8 cellular contexts compared by ENCODE assay signal in the genomic region with DNA sequence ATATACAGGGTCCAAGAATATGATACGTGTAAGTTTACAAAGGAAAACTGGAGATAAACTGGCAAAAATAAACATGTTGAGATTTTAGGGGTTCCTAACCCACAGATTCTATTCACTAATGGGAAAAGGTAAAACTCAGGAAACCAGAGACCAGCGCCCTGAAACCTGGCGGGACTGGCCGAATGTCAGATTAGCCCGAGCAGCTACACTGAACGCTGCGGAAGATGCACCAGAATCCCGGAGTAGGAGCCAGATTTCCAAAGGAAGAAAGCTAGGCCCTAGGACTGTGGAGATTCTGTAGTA. TPM values are rescaled to one million over a fixed set of nuclear protein-coding genes. Genes with fewer than 3 reads are reported as not detected.
A peak's percentile ranks its signal among the peaks of the same experiment; 100 is the strongest.
DNase-seq lines count a peak whose midpoint lies in the region; ATAC-seq and TF ChIP-seq lines count a peak whose summit lies in the region.

No MANE protein-coding gene starts in this region.

- intact Hi-C loops in natural killer cell (cut with micrococcal nuclease) = loop anchor here (2.0 kb wide), 3 partner anchors 220 to 344 kb away; a partner anchor contains a TSS

- no peaks in the 10 kb centered on the region for H3K9me3 ChIP-seq in effector memory CD4-positive, alpha-beta T cell (ENCODE audit: control insufficient read depth, low read length)

- no peak for DNase-seq in Jurkat, Clone E6-1 (ENCODE audit: low read depth, low spot score)
- DNase-seq in effector memory CD4-positive, alpha-beta T cell = no peak
- DNase-seq in natural killer cell = no peak
- no peak for DNase-seq in SKM-1 (lab: John Stamatoyannopoulos, UW; ENCODE audit: unreplicated experiment)
- no peak for DNase-seq in COR-L47 (lab: John Stamatoyannopoulos, UW)
- DNase-seq in AG20443 (ENCODE audit: low spot score) = no peak

- peak overlapping the region; percentile 96 to 98 for H3K27ac Mint-ChIP-seq in natural killer cell

- H3K4me3 ChIP-seq in Jurkat, Clone E6-1 (ENCODE audit: low read length) = peak overlapping the region; percentile 89
- peak overlapping the region; percentile 79 for H3K4me3 ChIP-seq in effector memory CD4-positive, alpha-beta T cell (ENCODE audit: insufficient read depth, low read depth, low read length, poor library complexity, severe bottlenecking)

- H3K4me1 ChIP-seq in effector memory CD4-positive, alpha-beta T cell (ENCODE audit: control insufficient read depth, insufficient read depth, low read length, poor library complexity, severe bottlenecking) = peaks cover 7% of the 10 kb centered on the region

- H3K36me3 Mint-ChIP-seq in natural killer cell = no peaks in the 10 kb centered on the region

- peak overlapping the region; percentile 81 for H3K27ac ChIP-seq in C4-2B
- H3K27ac ChIP-seq in effector memory CD4-positive, alpha-beta T cell (ENCODE audit: insufficient read depth, low read length, poor library complexity, severe bottlenecking) = peak overlapping the region; percentile 92

- H3K4me1 Mint-ChIP-seq in natural killer cell = peaks cover 5 to 7% of the 10 kb centered on the region in 2 donors

- TF ChIP-seq CTCF in C4-2B (conservative IDR thresholded peaks at IDR 0.05) (no peak), natural killer cell (IDR thresholded peaks at IDR 0.05) (no peak)

- no peaks in the 10 kb centered on the region for H3K9me3 Mint-ChIP-seq in natural killer cell

- no peaks in the 10 kb centered on the region for H3K27me3 ChIP-seq in effector memory CD4-positive, alpha-beta T cell (replicated peaks; ENCODE audit: control insufficient read depth, insufficient read depth, low read length, poor library complexity, severe bottlenecking)

- ATAC-seq in GM21529 (IDR thresholded peaks at IDR 0.05; ENCODE audit: unreplicated experiment) = peak; percentile 28
- peak; percentile 11 to 20 (median 15) for ATAC-seq in natural killer cell

- H3K4me3 Mint-ChIP-seq in natural killer cell = peak overlapping the region; percentile 96

- H3K27me3 Mint-ChIP-seq in natural killer cell (ENCODE audit: low read depth in 2 of 2) = no peaks in the 10 kb centered on the region

- H3K36me3 ChIP-seq in effector memory CD4-positive, alpha-beta T cell (ENCODE audit: control insufficient read depth, insufficient read depth, low read length) = no peaks in the 10 kb centered on the region

RNA-seq across cellular contexts. Expression of a gene that starts 0.7 kb away (rescaled TPM):
- 51.1 TPM for polyA plus RNA-seq in Jurkat, Clone E6-1 (2012; ENCODE audit: insufficient read depth, insufficient read length)
- 10 to 100 TPM; 31.4 to 38.5 (median 32.3) TPM for total RNA-seq in natural killer cell
